11 cellular contexts compared by ENCODE assay signal in genomic region chr19:13173129-13173737, GRCh38. TPM values are rescaled to one million over a fixed set of nuclear protein-coding genes. Genes with fewer than 3 reads are reported as not detected.
A peak's percentile ranks its signal among the peaks of the same experiment; 100 is the strongest.
DNase-seq lines count a peak whose midpoint lies in the region; ATAC-seq and TF ChIP-seq lines count a peak whose summit lies in the region.
"Had no signal": no experiment of that assay in that cellular context is flagged by ENCODE, and none has a peak within 500 bp of the region (broad histone marks: within the 10 kb centered on the region; RNA-seq: fewer than 3 reads in every experiment).

No MANE protein-coding gene starts in this region.

- H3K4me1 Mint-ChIP-seq in activated CD4-positive, alpha-beta memory T cell treated with anti-CD3 and anti-CD28 coated beads for 36 hours (ENCODE audit: low read depth) = peaks cover 51% of the 10 kb centered on the region
- H3K4me1 Mint-ChIP-seq in memory B cell = peaks cover 34% of the 10 kb centered on the region

- H3F3A ChIP-seq in smooth muscle cell (ENCODE audit: low read depth) = peaks cover 16% of the 10 kb centered on the region

- CTCF ChIA-PET in activated CD4-positive, alpha-beta memory T cell treated with anti-CD3 and anti-CD28 coated beads for 36 hours (lab: Charles Lee) = interaction anchor here (0.5 to 1.8 kb wide), 6 partner anchors 9 to 208 kb away, joined by 3 to 6 read pairs (median 4); no protein-coding TSS in a partner anchor

- H3K4me2 ChIP-seq in smooth muscle cell = no peak overlapping the region

- H3K9ac ChIP-seq in smooth muscle cell (ENCODE audit: low read depth) = no peak overlapping the region

- no peaks in the 10 kb centered on the region for H3K9me3 Mint-ChIP-seq in activated CD4-positive, alpha-beta memory T cell treated with anti-CD3 and anti-CD28 coated beads for 36 hours
- H3K9me3 Mint-ChIP-seq in memory B cell = no peaks in the 10 kb centered on the region

- DNase-seq in heart right ventricle = no peak
- DNase-seq in left cardiac atrium = no peak
- DNase-seq in activated CD4-positive, alpha-beta memory T cell treated with anti-CD3 and anti-CD28 coated beads for 36 hours = no peak
- DNase-seq in memory B cell (ENCODE audit: low spot score in 2 of 2) = no peak
- no peak for DNase-seq in upper lobe of left lung
- no peak for DNase-seq in smooth muscle cell (lab: John Stamatoyannopoulos, UW; ENCODE audit: unreplicated experiment)
- no peak for DNase-seq in AG08395 (ENCODE audit: low spot score)
- DNase-seq: NCI-H345 had no signal

- no peaks in the 10 kb centered on the region for H3K79me2 ChIP-seq in smooth muscle cell (ENCODE audit: low read depth)

- H3K4me3 ChIP-seq in heart right ventricle (no peak overlapping the region), upper lobe of left lung (no peak overlapping the region), smooth muscle cell (no peak overlapping the region)
- H3K4me3 ChIP-seq: MG63 had no signal

- no peak overlapping the region for H2AFZ ChIP-seq in smooth muscle cell (ENCODE audit: low read depth)

- H3K36me3 ChIP-seq in heart right ventricle = no peaks in the 10 kb centered on the region
- H3K36me3 ChIP-seq in upper lobe of left lung = no peaks in the 10 kb centered on the region
- H3K36me3 ChIP-seq in smooth muscle cell (ENCODE audit: low read depth) = no peaks in the 10 kb centered on the region
- H3K36me3 ChIP-seq: MG63 had no signal

- TF ChIP-seq EP300 in upper lobe of left lung (IDR thresholded peaks at IDR 0.05) = no peak

- peak in 2 of 8 donors; percentile 3 to 5 for ATAC-seq in heart right ventricle
- ATAC-seq in left cardiac atrium = no peak
- no peak for ATAC-seq in memory B cell (ENCODE audit: low read depth)
- ATAC-seq in upper lobe of left lung (ENCODE audit: low FRiP score in 2 of 2) = peak in 1 of 2 donors; percentile 25
- ATAC-seq in HG03571 (IDR thresholded peaks at IDR 0.05; ENCODE audit: unreplicated experiment) = no peak

- intact Hi-C loops in heart right ventricle (cut with DNase I) = no loop called here
- intact Hi-C loops in left cardiac atrium (cut with DNase I) = no loop called here
- intact Hi-C loops in activated CD4-positive, alpha-beta memory T cell treated with anti-CD3 and anti-CD28 coated beads for 36 hours (cut with micrococcal nuclease) = loop anchor here (2.0 kb wide), 1 partner anchor 16 kb away; no protein-coding TSS in a partner anchor

- TF ChIP-seq CTCF in heart right ventricle (IDR thresholded peaks at IDR 0.05) (no peak), upper lobe of left lung (IDR thresholded peaks at IDR 0.05) (no peak), smooth muscle cell (IDR thresholded peaks at IDR 0.05; ENCODE audit: borderline replicate concordance, insufficient read depth, poor library complexity, severe bottlenecking) (no peak)

- peak overlapping the region; percentile 99 for H3K27ac Mint-ChIP-seq in activated CD4-positive, alpha-beta memory T cell treated with anti-CD3 and anti-CD28 coated beads for 36 hours
- H3K27ac Mint-ChIP-seq in memory B cell = peak overlapping the region; percentile 84

- WGBS in heart right ventricle, 2 donors = 75% methylated on average over 12 of the region's 12 CpGs
- 82 to 87% methylated on average over 12 of the region's 12 CpGs for WGBS in upper lobe of left lung, 2 donors
- 91% methylated on average over 12 of the region's 12 CpGs for WGBS in smooth muscle cell (ENCODE audit: low lambda C conversion rate)

- no peaks in the 10 kb centered on the region for H4K20me1 ChIP-seq in smooth muscle cell (ENCODE audit: low read depth)

- H3K27me3 ChIP-seq in heart right ventricle (no peaks in the 10 kb centered on the region), upper lobe of left lung (no peaks in the 10 kb centered on the region), smooth muscle cell (ENCODE audit: low read depth) (no peaks in the 10 kb centered on the region)
- H3K27me3 ChIP-seq: MG63 had no signal

- no peak for TF ChIP-seq POLR2A in upper lobe of left lung (IDR thresholded peaks at IDR 0.05)

- H3K27ac ChIP-seq in heart right ventricle (peak overlapping the region in 9 of 10 donors; percentile 34 to 89 (median 67)), upper lobe of left lung (peak overlapping the region; percentile 67 to 85 (median 82)), smooth muscle cell (ENCODE audit: low read depth) (no peak overlapping the region)
- H3K27ac ChIP-seq: C4-2B had no signal

- H3K9me3 ChIP-seq in heart right ventricle (no peaks in the 10 kb centered on the region), upper lobe of left lung (no peaks in the 10 kb centered on the region), smooth muscle cell (replicated peaks; ENCODE audit: low read depth) (no peaks in the 10 kb centered on the region)
- H3K9me3 ChIP-seq: MG63 had no signal

- H3K27me3 Mint-ChIP-seq in activated CD4-positive, alpha-beta memory T cell treated with anti-CD3 and anti-CD28 coated beads for 36 hours = no peaks in the 10 kb centered on the region
- H3K27me3 Mint-ChIP-seq in memory B cell = no peaks in the 10 kb centered on the region

- POLR2A ChIA-PET in activated CD4-positive, alpha-beta memory T cell treated with anti-CD3 and anti-CD28 coated beads for 36 hours (lab: Charles Lee) = interaction anchor here (1.8 to 2.3 kb wide), 2 partner anchors 9 to 21 kb away, joined by 4 to 8 read pairs; no protein-coding TSS in a partner anchor

- H3K4me1 ChIP-seq in heart right ventricle (peaks cover 2 to 48% (median 18%) of the 10 kb centered on the region in 9 donors), upper lobe of left lung (peaks cover 16 to 40% (median 34%) of the 10 kb centered on the region in 4 donors), smooth muscle cell (ENCODE audit: low read depth) (no peaks in the 10 kb centered on the region)

- H3K4me3 Mint-ChIP-seq in activated CD4-positive, alpha-beta memory T cell treated with anti-CD3 and anti-CD28 coated beads for 36 hours = peak overlapping the region; percentile 83
- peak overlapping the region; percentile 24 for H3K4me3 Mint-ChIP-seq in memory B cell

- H3K36me3 Mint-ChIP-seq in activated CD4-positive, alpha-beta memory T cell treated with anti-CD3 and anti-CD28 coated beads for 36 hours = no peaks in the 10 kb centered on the region
- H3K36me3 Mint-ChIP-seq in memory B cell = no peaks in the 10 kb centered on the region

RNA-seq across cellular contexts. Expression of gene IER2, which starts 23.0 kb away (rescaled TPM):
- total RNA-seq in heart right ventricle (10 to 100 TPM; 19.2 to 54.6 (median 36.0) TPM), left cardiac atrium (10 to 100 TPM; 36.9 to 61.3 TPM), upper lobe of left lung (100 to 1,000 TPM in 4 of 6 donors, 10 to 100 TPM in 2; 94.3 to 246 (median 129) TPM), smooth muscle cell (113 and 118 TPM in 2 replicates)
- polyA plus RNA-seq in heart right ventricle (10 to 100 TPM; 29.5 to 42.8 TPM), smooth muscle cell (732 and 766 TPM in 2 replicates)
- total RNA-seq in activated CD4-positive, alpha-beta memory T cell treated with anti-CD3 and anti-CD28 coated beads for 36 hours = 100 to 1,000 TPM; 129 to 137 TPM

RNA-seq across cellular contexts. Expression of gene STX10, which starts 23.1 kb away (rescaled TPM):
- total RNA-seq in heart right ventricle (10 to 100 TPM; 18.7 to 50.4 (median 25.4) TPM), left cardiac atrium (10 to 100 TPM; 30.0 to 36.1 TPM), upper lobe of left lung (100 to 1,000 TPM in 4 of 6 donors, 10 to 100 TPM in 2; 80.0 to 348 (median 107) TPM), smooth muscle cell (37.6 and 59.6 TPM in 2 replicates)
- polyA plus RNA-seq in heart right ventricle (10 to 100 TPM; 60.5 to 69.9 TPM), smooth muscle cell (69.1 and 83.1 TPM in 2 replicates)
- 10 to 100 TPM; 65.5 to 66.3 TPM for total RNA-seq in activated CD4-positive, alpha-beta memory T cell treated with anti-CD3 and anti-CD28 coated beads for 36 hours

RNA-seq across cellular contexts. Expression of gene NACC1, which starts 55.2 kb away (rescaled TPM):
- total RNA-seq in heart right ventricle (10 to 100 TPM; 31.1 to 58.0 (median 35.1) TPM), left cardiac atrium (10 to 100 TPM; 34.9 to 47.8 TPM), upper lobe of left lung (10 to 100 TPM; 22.0 to 96.1 (median 55.7) TPM), smooth muscle cell (34.1 and 44.6 TPM in 2 replicates)
- polyA plus RNA-seq in heart right ventricle (10 to 100 TPM; 23.9 to 25.0 TPM), smooth muscle cell (9.9 and 12.8 TPM in 2 replicates)
- 10 to 100 TPM; 89.8 to 90.9 TPM for total RNA-seq in activated CD4-positive, alpha-beta memory T cell treated with anti-CD3 and anti-CD28 coated beads for 36 hours

RNA-seq across cellular contexts. Expression of gene TRMT1, which starts 56.7 kb away (rescaled TPM):
- total RNA-seq in heart right ventricle (10 to 100 TPM; 10.5 to 22.4 (median 14.2) TPM), left cardiac atrium (10 to 100 TPM; 18.4 to 20.9 TPM), upper lobe of left lung (10 to 100 TPM; 27.2 to 92.2 (median 33.1) TPM), smooth muscle cell (19.1 and 21.9 TPM in 2 replicates)
- polyA plus RNA-seq in heart right ventricle (10 to 100 TPM; 33.1 to 54.0 TPM), smooth muscle cell (37.4 and 44.3 TPM in 2 replicates)
- total RNA-seq in activated CD4-positive, alpha-beta memory T cell treated with anti-CD3 and anti-CD28 coated beads for 36 hours = 10 to 100 TPM; 59.2 to 61.3 TPM
